1 cellular context compared by ENCODE assay signal in the genomic region with DNA sequence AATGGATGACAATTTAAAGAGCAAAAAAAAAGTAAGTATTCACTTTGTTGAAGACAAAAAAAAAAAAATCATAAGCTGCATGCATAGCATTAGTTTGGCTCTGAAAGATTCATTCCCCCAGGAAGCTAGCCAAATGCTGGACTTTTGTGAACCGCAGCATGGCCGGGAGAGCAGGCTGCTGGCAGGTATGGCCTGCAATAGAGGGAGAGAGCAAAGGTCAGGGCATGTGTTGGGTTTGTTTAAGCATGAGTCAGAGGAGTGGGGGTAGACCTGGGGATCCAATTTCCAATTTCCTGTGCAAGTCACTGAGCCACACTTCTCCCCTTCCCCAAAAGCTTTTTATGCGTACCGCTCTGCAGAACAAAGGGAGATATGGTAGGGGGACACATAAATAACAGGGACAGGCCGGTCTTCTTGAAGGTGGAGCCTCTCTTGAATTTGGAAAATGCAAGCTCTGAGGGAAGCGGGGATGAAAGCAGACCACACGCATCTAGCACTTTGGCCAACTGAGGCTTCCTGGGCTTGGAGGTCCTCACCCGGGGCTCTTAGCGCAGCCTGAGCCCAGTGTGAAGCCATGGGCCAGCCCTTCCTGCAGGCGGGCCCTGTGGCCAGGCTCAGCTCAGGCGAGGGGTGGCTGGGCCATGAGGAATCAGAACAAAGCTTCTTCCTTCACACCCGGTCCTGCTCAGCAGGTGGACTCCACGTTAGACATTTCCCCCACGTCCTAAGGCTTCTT.
A peak's percentile ranks its signal among the peaks of the same experiment; 100 is the strongest.
TF ChIP-seq lines count a peak whose summit lies in the region.

No MANE protein-coding gene starts in this region.

TF ChIP-seq in K562, 482 proteins besides CTCF, POLR2A, EP300 and RAD21 (continued from another document and continues in another):
- TF ChIP-seq KDM1A (IDR thresholded peaks at IDR 0.05) (peak; percentile 83 to 89), SMARCE1 (IDR thresholded peaks at IDR 0.05) (peak; percentile 96), L3MBTL2 (IDR thresholded peaks at IDR 0.05) (peak; percentile 88), SIN3A (IDR thresholded peaks at IDR 0.05; ENCODE audit: borderline replicate concordance in 2 of 2, control insufficient read depth in 1 of 2, low read depth in 2 of 2, low read length in 2 of 2) (no peak), ZNF436 (CRISPR knock-in tag; IDR thresholded peaks at IDR 0.05) (no peak), TAL1 (IDR thresholded peaks at IDR 0.05) (no peak; the same call in 1 of the 2 replicates), KAT8 (IDR thresholded peaks at IDR 0.05; ENCODE audit: low read depth) (no peak), NCOR1 (IDR thresholded peaks at IDR 0.05) (peak; percentile 57), TRIM28 (IDR thresholded peaks at IDR 0.05) (no peak), NFRKB (IDR thresholded peaks at IDR 0.05; ENCODE audit: low read depth) (peak; percentile 68; the same call in 1 of the 2 replicates), ZNF551 (CRISPR knock-in tag; IDR thresholded peaks at IDR 0.05) (no peak), ZNF583 (CRISPR knock-in tag; IDR thresholded peaks at IDR 0.05) (0 out of 2 replicates have a peak, but pooled peaks have one; percentile 66), GTF2E2 (tag; IDR thresholded peaks at IDR 0.05) (peak; percentile 86; the same call in 1 of the 2 replicates), MTA3 (IDR thresholded peaks at IDR 0.05; ENCODE audit: borderline replicate concordance) (peak; percentile 70), ZNF766 (CRISPR knock-in tag; conservative IDR thresholded peaks at IDR 0.05) (peak; percentile 41), FOXA3 (CRISPR knock-in tag; conservative IDR thresholded peaks at IDR 0.05 in 1 of 2, IDR thresholded peaks at IDR 0.05 in 1 of 2) (peak in 1 of 2 experiments; percentile 44; a peak in 1 of 4 replicates), ZC3H11A (IDR thresholded peaks at IDR 0.05; ENCODE audit: low read depth, low read length) (no peak; the same call in 1 of the 2 replicates), PTRF (tag; IDR thresholded peaks at IDR 0.05) (no peak), ZNF699 (CRISPR knock-in tag; IDR thresholded peaks at IDR 0.05; ENCODE audit: insufficient replicate concordance) (no peak), ZNF785 (CRISPR knock-in tag; IDR thresholded peaks at IDR 0.05) (no peak), ZNF384 (IDR thresholded peaks at IDR 0.05; ENCODE audit: low read depth, low read length) (peak; percentile 77)
- TF ChIP-seq, protein P1, sequence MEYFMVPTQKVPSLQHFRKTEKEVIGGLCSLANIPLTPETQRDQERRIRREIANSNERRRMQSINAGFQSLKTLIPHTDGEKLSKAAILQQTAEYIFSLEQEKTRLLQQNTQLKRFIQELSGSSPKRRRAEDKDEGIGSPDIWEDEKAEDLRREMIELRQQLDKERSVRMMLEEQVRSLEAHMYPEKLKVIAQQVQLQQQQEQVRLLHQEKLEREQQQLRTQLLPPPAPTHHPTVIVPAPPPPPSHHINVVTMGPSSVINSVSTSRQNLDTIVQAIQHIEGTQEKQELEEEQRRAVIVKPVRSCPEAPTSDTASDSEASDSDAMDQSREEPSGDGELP (CRISPR knock-in tag; IDR thresholded peaks at IDR 0.05; ENCODE audit: borderline replicate concordance) = no peak
- TF ChIP-seq, protein P2, sequence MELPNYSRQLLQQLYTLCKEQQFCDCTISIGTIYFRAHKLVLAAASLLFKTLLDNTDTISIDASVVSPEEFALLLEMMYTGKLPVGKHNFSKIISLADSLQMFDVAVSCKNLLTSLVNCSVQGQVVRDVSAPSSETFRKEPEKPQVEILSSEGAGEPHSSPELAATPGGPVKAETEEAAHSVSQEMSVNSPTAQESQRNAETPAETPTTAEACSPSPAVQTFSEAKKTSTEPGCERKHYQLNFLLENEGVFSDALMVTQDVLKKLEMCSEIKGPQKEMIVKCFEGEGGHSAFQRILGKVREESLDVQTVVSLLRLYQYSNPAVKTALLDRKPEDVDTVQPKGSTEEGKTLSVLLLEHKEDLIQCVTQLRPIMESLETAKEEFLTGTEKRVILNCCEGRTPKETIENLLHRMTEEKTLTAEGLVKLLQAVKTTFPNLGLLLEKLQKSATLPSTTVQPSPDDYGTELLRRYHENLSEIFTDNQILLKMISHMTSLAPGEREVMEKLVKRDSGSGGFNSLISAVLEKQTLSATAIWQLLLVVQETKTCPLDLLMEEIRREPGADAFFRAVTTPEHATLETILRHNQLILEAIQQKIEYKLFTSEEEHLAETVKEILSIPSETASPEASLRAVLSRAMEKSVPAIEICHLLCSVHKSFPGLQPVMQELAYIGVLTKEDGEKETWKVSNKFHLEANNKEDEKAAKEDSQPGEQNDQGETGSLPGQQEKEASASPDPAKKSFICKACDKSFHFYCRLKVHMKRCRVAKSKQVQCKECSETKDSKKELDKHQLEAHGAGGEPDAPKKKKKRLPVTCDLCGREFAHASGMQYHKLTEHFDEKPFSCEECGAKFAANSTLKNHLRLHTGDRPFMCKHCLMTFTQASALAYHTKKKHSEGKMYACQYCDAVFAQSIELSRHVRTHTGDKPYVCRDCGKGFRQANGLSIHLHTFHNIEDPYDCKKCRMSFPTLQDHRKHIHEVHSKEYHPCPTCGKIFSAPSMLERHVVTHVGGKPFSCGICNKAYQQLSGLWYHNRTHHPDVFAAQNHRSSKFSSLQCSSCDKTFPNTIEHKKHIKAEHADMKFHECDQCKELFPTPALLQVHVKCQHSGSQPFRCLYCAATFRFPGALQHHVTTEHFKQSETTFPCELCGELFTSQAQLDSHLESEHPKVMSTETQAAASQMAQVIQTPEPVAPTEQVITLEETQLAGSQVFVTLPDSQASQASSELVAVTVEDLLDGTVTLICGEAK (IDR thresholded peaks at IDR 0.05) = peak; percentile 59
- TF ChIP-seq, protein P2 (CRISPR knock-in tag; IDR thresholded peaks at IDR 0.05) = no peak
- TF ChIP-seq, protein P3, sequence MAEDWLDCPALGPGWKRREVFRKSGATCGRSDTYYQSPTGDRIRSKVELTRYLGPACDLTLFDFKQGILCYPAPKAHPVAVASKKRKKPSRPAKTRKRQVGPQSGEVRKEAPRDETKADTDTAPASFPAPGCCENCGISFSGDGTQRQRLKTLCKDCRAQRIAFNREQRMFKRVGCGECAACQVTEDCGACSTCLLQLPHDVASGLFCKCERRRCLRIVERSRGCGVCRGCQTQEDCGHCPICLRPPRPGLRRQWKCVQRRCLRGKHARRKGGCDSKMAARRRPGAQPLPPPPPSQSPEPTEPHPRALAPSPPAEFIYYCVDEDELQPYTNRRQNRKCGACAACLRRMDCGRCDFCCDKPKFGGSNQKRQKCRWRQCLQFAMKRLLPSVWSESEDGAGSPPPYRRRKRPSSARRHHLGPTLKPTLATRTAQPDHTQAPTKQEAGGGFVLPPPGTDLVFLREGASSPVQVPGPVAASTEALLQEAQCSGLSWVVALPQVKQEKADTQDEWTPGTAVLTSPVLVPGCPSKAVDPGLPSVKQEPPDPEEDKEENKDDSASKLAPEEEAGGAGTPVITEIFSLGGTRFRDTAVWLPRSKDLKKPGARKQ (CRISPR knock-in tag; IDR thresholded peaks at IDR 0.05) = no peak
- TF ChIP-seq, protein P4, sequence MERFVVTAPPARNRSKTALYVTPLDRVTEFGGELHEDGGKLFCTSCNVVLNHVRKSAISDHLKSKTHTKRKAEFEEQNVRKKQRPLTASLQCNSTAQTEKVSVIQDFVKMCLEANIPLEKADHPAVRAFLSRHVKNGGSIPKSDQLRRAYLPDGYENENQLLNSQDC (CRISPR knock-in tag; IDR thresholded peaks at IDR 0.05) = no peak
- TF ChIP-seq, protein P5, sequence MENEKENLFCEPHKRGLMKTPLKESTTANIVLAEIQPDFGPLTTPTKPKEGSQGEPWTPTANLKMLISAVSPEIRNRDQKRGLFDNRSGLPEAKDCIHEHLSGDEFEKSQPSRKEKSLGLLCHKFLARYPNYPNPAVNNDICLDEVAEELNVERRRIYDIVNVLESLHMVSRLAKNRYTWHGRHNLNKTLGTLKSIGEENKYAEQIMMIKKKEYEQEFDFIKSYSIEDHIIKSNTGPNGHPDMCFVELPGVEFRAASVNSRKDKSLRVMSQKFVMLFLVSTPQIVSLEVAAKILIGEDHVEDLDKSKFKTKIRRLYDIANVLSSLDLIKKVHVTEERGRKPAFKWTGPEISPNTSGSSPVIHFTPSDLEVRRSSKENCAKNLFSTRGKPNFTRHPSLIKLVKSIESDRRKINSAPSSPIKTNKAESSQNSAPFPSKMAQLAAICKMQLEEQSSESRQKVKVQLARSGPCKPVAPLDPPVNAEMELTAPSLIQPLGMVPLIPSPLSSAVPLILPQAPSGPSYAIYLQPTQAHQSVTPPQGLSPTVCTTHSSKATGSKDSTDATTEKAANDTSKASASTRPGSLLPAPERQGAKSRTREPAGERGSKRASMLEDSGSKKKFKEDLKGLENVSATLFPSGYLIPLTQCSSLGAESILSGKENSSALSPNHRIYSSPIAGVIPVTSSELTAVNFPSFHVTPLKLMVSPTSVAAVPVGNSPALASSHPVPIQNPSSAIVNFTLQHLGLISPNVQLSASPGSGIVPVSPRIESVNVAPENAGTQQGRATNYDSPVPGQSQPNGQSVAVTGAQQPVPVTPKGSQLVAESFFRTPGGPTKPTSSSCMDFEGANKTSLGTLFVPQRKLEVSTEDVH (IDR thresholded peaks at IDR 0.05; ENCODE audit: low read depth, partially characterized antibody) = peak; percentile 38
- TF ChIP-seq, protein P6, sequence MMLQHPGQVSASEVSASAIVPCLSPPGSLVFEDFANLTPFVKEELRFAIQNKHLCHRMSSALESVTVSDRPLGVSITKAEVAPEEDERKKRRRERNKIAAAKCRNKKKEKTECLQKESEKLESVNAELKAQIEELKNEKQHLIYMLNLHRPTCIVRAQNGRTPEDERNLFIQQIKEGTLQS (IDR thresholded peaks at IDR 0.05) = peak; percentile 94
- TF ChIP-seq, protein P6 (CRISPR knock-in tag; conservative IDR thresholded peaks at IDR 0.05) = 0 out of 2 replicates have a peak, but pooled peaks have one; percentile 55
- TF ChIP-seq, protein P7, sequence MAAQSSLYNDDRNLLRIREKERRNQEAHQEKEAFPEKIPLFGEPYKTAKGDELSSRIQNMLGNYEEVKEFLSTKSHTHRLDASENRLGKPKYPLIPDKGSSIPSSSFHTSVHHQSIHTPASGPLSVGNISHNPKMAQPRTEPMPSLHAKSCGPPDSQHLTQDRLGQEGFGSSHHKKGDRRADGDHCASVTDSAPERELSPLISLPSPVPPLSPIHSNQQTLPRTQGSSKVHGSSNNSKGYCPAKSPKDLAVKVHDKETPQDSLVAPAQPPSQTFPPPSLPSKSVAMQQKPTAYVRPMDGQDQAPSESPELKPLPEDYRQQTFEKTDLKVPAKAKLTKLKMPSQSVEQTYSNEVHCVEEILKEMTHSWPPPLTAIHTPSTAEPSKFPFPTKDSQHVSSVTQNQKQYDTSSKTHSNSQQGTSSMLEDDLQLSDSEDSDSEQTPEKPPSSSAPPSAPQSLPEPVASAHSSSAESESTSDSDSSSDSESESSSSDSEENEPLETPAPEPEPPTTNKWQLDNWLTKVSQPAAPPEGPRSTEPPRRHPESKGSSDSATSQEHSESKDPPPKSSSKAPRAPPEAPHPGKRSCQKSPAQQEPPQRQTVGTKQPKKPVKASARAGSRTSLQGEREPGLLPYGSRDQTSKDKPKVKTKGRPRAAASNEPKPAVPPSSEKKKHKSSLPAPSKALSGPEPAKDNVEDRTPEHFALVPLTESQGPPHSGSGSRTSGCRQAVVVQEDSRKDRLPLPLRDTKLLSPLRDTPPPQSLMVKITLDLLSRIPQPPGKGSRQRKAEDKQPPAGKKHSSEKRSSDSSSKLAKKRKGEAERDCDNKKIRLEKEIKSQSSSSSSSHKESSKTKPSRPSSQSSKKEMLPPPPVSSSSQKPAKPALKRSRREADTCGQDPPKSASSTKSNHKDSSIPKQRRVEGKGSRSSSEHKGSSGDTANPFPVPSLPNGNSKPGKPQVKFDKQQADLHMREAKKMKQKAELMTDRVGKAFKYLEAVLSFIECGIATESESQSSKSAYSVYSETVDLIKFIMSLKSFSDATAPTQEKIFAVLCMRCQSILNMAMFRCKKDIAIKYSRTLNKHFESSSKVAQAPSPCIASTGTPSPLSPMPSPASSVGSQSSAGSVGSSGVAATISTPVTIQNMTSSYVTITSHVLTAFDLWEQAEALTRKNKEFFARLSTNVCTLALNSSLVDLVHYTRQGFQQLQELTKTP (IDR thresholded peaks at IDR 0.05; ENCODE audit: low read depth in 1 of 2, partially characterized antibody in 2 of 2) = peak in 1 of 2 experiments; percentile 47
- TF ChIP-seq, protein P8, sequence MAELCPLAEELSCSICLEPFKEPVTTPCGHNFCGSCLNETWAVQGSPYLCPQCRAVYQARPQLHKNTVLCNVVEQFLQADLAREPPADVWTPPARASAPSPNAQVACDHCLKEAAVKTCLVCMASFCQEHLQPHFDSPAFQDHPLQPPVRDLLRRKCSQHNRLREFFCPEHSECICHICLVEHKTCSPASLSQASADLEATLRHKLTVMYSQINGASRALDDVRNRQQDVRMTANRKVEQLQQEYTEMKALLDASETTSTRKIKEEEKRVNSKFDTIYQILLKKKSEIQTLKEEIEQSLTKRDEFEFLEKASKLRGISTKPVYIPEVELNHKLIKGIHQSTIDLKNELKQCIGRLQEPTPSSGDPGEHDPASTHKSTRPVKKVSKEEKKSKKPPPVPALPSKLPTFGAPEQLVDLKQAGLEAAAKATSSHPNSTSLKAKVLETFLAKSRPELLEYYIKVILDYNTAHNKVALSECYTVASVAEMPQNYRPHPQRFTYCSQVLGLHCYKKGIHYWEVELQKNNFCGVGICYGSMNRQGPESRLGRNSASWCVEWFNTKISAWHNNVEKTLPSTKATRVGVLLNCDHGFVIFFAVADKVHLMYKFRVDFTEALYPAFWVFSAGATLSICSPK (IDR thresholded peaks at IDR 0.05; ENCODE audit: borderline replicate concordance) = no peak
